11 cellular contexts compared by ENCODE assay signal in the genomic region with DNA sequence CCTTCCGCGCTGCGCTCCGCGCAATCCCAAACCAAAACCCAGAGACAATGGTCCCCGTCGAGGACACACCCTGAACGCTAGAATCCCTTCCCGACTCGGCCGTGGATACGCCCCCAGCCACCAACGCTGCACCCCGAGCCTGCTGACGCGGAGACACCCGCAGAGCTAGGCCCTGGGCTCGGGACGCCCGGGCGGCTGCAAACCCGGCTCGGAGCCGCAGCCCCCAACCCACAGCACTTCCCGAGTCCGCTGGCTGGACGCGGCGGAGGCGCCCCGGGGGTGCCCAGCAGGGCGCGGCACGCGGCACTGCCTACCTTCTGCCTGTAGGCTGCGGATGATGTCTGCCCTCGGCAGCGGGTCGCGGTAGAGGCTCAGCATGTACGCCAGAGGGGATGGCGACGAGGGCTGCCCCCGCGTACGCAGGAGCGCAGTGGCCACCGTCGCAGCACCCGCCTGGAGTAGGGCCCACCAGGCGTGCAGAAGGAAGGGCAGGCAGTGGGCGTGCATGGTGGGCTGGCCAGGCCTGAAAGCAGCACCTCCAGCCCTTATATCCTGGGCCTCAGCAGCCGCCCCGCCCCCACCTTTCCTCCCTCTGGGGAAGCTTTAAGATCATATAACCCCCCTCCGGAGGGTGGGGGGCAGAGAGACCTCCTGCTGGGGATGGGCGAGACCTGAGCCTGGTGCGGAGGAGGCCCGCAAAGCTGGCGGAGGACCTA. TPM values are rescaled to one million over a fixed set of nuclear protein-coding genes. Genes with fewer than 3 reads are reported as not detected.
DNase-seq lines count a peak whose midpoint lies in the region; ATAC-seq, FAIRE-seq and TF ChIP-seq lines count a peak whose summit lies in the region.
"Had no signal": no experiment of that assay in that cellular context is flagged by ENCODE, and none has a peak within 500 bp of the region (broad histone marks: within the 10 kb centered on the region; RNA-seq: fewer than 3 reads in every experiment).

Gene NODAL, minus strand, starts transcription at position 521 of the 716 bp plus-strand sequence. Its CDS starts 14 bp downstream, at position 507.

- H3K27me3 ChIP-seq in GM12878 (replicated peaks in 1 of 2; ENCODE audit: control insufficient read depth in 2 of 2, insufficient read depth in 2 of 2, low read length in 1 of 2) = peaks cover 13 to 18% of the 10 kb centered on the region in 2 experiments
- no peaks in the 10 kb centered on the region for H3K27me3 ChIP-seq in HepG2 (ENCODE audit: control insufficient read depth in 1 of 2, insufficient read depth in 2 of 2, low read length in 2 of 2)
- H3K27me3 ChIP-seq in suprapubic skin = peaks cover 44% of the 10 kb centered on the region

- POLR2A ChIA-PET in GM12878 (lab: Charles Lee) = no interaction called here
- POLR2A ChIA-PET in HepG2 (lab: Yijun Ruan, JAX) = interaction anchor here (1.3 kb wide), 1 partner anchor 208 kb away, joined by 3 read pairs; no protein-coding TSS in a partner anchor

- H3K27ac ChIP-seq in GM12878 (ENCODE audit: control insufficient read depth, insufficient read depth) = no peak within 1 kb of the TSS
- H3K27ac ChIP-seq in HepG2 (ENCODE audit: extremely low read length, insufficient read depth, low read length) = no peak within 1 kb of the TSS
- no peak within 1 kb of the TSS for H3K27ac ChIP-seq in suprapubic skin

- SMC1A ChIA-PET in GM12878 (lab: Charles Lee; ENCODE audit: uncharacterized antibody, unreplicated experiment) = no interaction called here

- H3K4me1 ChIP-seq in GM12878 (ENCODE audit: control insufficient read depth, insufficient read depth, low read length) (no peaks in the 10 kb centered on the region), HepG2 (ENCODE audit: insufficient read depth, low read length) (peaks cover 47% of the 10 kb centered on the region), suprapubic skin (peaks cover 25% of the 10 kb centered on the region)
- H3K4me1 ChIP-seq: BE2C had no signal

- WGBS in GM12878 (ENCODE audit: insufficient coverage, insufficient replicate concordance, low lambda C conversion rate, missing lambda C conversion rate) = 34% methylated on average over 40 of the region's 59 CpGs
- WGBS in HepG2 (ENCODE audit: low lambda C conversion rate) = 97% methylated on average over 51 of the region's 59 CpGs
- WGBS in suprapubic skin = 2% methylated on average over 29 of the region's 59 CpGs

- BruUV-seq in GM12878 (replicated peaks; lab: Mats Ljungman, UMichigan) = no TSS peak
- no TSS peak for BruUV-seq in HepG2 (replicated peaks; lab: Mats Ljungman, UMichigan)

- RAD21 ChIA-PET in GM12878 (lab: Charles Lee; ENCODE audit: unreplicated experiment) = no interaction called here

- TF ChIP-seq POLR2A in GM12878 (IDR thresholded peaks at IDR 0.05; ENCODE audit: low read depth, low read length) (no peak), HepG2 (IDR thresholded peaks at IDR 0.05; ENCODE audit: insufficient read depth in 1 of 2, low read depth in 2 of 2, low read length in 2 of 2) (no peak), suprapubic skin (IDR thresholded peaks at IDR 0.05) (no peak)

- H3K36me3 Mint-ChIP-seq in activated CD4-positive, alpha-beta T cell treated with anti-CD3 and anti-CD28 coated beads, Interleukin-2, amount 10 ng/mL, durations not matched to agents 24 days and 14 days (ENCODE audit: low read depth) = no peaks in the 10 kb centered on the region

- H3K9me3 ChIP-seq in GM12878 (replicated peaks; ENCODE audit: control insufficient read depth, insufficient read depth, low read length) (no peaks in the 10 kb centered on the region), HepG2 (ENCODE audit: low read length) (no peaks in the 10 kb centered on the region), suprapubic skin (no peaks in the 10 kb centered on the region)
- H3K9me3 ChIP-seq: BE2C had no signal

- no peak for TF ChIP-seq EP300 in GM12878 (IDR thresholded peaks at IDR 0.05; ENCODE audit: borderline replicate concordance in 1 of 2, control insufficient read depth in 1 of 2, low read depth in 2 of 2, low read length in 2 of 2)
- no peak for TF ChIP-seq EP300 in HepG2 (IDR thresholded peaks at IDR 0.05; ENCODE audit: low read depth in 2 of 2, low read length in 2 of 2)
- no peak for TF ChIP-seq EP300 in HepG2 (CRISPR knock-in tag; IDR thresholded peaks at IDR 0.05; ENCODE audit: borderline replicate concordance)
- no peak for TF ChIP-seq EP300 in suprapubic skin (IDR thresholded peaks at IDR 0.05)

- H3K79me2 ChIP-seq in GM12878 (ENCODE audit: control insufficient read depth, insufficient read depth, low read length) (no peaks in the 10 kb centered on the region), HepG2 (ENCODE audit: insufficient read depth, low read length) (no peaks in the 10 kb centered on the region)

- H4K20me1 ChIP-seq in GM12878 (ENCODE audit: control insufficient read depth, insufficient read depth) (no peaks in the 10 kb centered on the region), HepG2 (ENCODE audit: insufficient read depth, low read length) (no peaks in the 10 kb centered on the region)

- DNase-seq in activated CD4-positive, alpha-beta T cell treated with anti-CD3 and anti-CD28 coated beads, Interleukin-2, amount 10 ng/mL, durations not matched to agents 24 days and 14 days = peak; percentile 61
- no peak for DNase-seq in activated CD4-positive, alpha-beta T cell treated with anti-CD3 and anti-CD28 coated beads, Interleukin-2, amount 50 U/mL, for 4 hours
- no peak for DNase-seq in GM12878 (ENCODE audit: low read depth, low spot score)
- DNase-seq in HepG2 (ENCODE audit: low spot score) = no peak
- DNase-seq in suprapubic skin (ENCODE audit: low spot score in 2 of 2) = no peak
- DNase-seq in amygdala (lab: John Stamatoyannopoulos, UW) = no peak
- no peak for DNase-seq in SHP77 treated with DMSO at 0.1 percent for 48 hours (lab: John Stamatoyannopoulos, UW)
- DNase-seq: BE2C, occipital lobe had no signal

- no peaks in the 10 kb centered on the region for H3K36me3 ChIP-seq in GM12878 (ENCODE audit: control insufficient read depth in 2 of 2, insufficient read depth in 2 of 2, low read length in 1 of 2)
- no peaks in the 10 kb centered on the region for H3K36me3 ChIP-seq in HepG2 (replicated peaks in 1 of 2; ENCODE audit: control insufficient read depth in 1 of 2, insufficient read depth in 2 of 2, low read length in 2 of 2)
- H3K36me3 ChIP-seq in suprapubic skin = no peaks in the 10 kb centered on the region
- H3K36me3 ChIP-seq: BE2C had no signal

- H3K4me2 ChIP-seq in GM12878 (ENCODE audit: control insufficient read depth, insufficient read depth) (no peak within 1 kb of the TSS), HepG2 (ENCODE audit: low read depth, low read length) (peak within 1 kb of the TSS; percentile 21)

- H3K4me1 Mint-ChIP-seq in activated CD4-positive, alpha-beta T cell treated with anti-CD3 and anti-CD28 coated beads, Interleukin-2, amount 10 ng/mL, durations not matched to agents 24 days and 14 days = peaks cover 6% of the 10 kb centered on the region

- FAIRE-seq in GM12878 (lab: Jason Lieb, UNC) = no peak
- no peak for FAIRE-seq in HepG2 (lab: Jason Lieb, UNC)

- no peak for TF ChIP-seq RAD21 in GM12878 (IDR thresholded peaks at IDR 0.05; ENCODE audit: insufficient read depth, low read depth, low read length)
- TF ChIP-seq RAD21 in HepG2 (CRISPR knock-in tag; IDR thresholded peaks at IDR 0.05) = no peak

- H3K27me3 Mint-ChIP-seq in activated CD4-positive, alpha-beta T cell treated with anti-CD3 and anti-CD28 coated beads, Interleukin-2, amount 10 ng/mL, durations not matched to agents 24 days and 14 days = peaks cover 63% of the 10 kb centered on the region

- no peak within 1 kb of the TSS for H3K27ac Mint-ChIP-seq in activated CD4-positive, alpha-beta T cell treated with anti-CD3 and anti-CD28 coated beads, Interleukin-2, amount 10 ng/mL, durations not matched to agents 24 days and 14 days

- H2AFZ ChIP-seq in GM12878 (ENCODE audit: control insufficient read depth, low read depth, low read length) = no peak within 1 kb of the TSS
- H2AFZ ChIP-seq in HepG2 (ENCODE audit: low read length) = no peak within 1 kb of the TSS

- TF ChIP-seq CTCF in GM12878 (IDR thresholded peaks at IDR 0.05 in 2 of 3, conservative IDR thresholded peaks at IDR 0.05 in 1 of 3; ENCODE audit: control insufficient read depth in 2 of 3, extremely low read depth in 1 of 3, insufficient read depth in 1 of 3, low read depth in 3 of 3, low read length in 3 of 3) = no peak
- no peak for TF ChIP-seq CTCF in HepG2 (CRISPR knock-in tag; IDR thresholded peaks at IDR 0.05)
- TF ChIP-seq CTCF in suprapubic skin (IDR thresholded peaks at IDR 0.05) = no peak

- no peak within 1 kb of the TSS for H3K4me3 ChIP-seq in GM12878
- no peak within 1 kb of the TSS for H3K4me3 ChIP-seq in HepG2 (replicated peaks in 1 of 3; ENCODE audit: insufficient read depth in 1 of 3, low read depth in 2 of 3, low read length in 3 of 3)
- peak within 1 kb of the TSS; percentile 34 for H3K4me3 ChIP-seq in suprapubic skin

- H3K9me3 Mint-ChIP-seq in activated CD4-positive, alpha-beta T cell treated with anti-CD3 and anti-CD28 coated beads, Interleukin-2, amount 10 ng/mL, durations not matched to agents 24 days and 14 days = no peaks in the 10 kb centered on the region

- in situ Hi-C loops in GM12878 (cut with MboI) (no loop called here), HepG2 (cut with HindIII; ENCODE audit: extremely low pct_ligation_motif_present, low pct_unique_long_range_greater_than_20kb) (no loop called here)

- ATAC-seq in GM12878 (no peak), HepG2 (no peak), HG03469 (IDR thresholded peaks at IDR 0.05; ENCODE audit: unreplicated experiment) (no peak)

- CTCF ChIA-PET in GM12878 (lab: Yijun Ruan, JAX) (no interaction called here), HepG2 (lab: Yijun Ruan, JAX; ENCODE audit: low intra/inter-chr PET ratio, low total read pairs) (no interaction called here)

- no peak within 1 kb of the TSS for H3K9ac ChIP-seq in GM12878 (ENCODE audit: control insufficient read depth, insufficient read depth, low read length)
- no peak within 1 kb of the TSS for H3K9ac ChIP-seq in HepG2 (ENCODE audit: insufficient read depth, low read depth, low read length)

- intact Hi-C loops in activated CD4-positive, alpha-beta T cell treated with anti-CD3 and anti-CD28 coated beads, Interleukin-2, amount 10 ng/mL, durations not matched to agents 24 days and 14 days (cut with micrococcal nuclease) = no loop called here
- intact Hi-C loops in GM12878 (cut with micrococcal nuclease; ENCODE audit: unreplicated experiment) (no loop called here), HepG2 (cut with micrococcal nuclease; ENCODE audit: unreplicated experiment) (no loop called here)

- peak within 1 kb of the TSS; percentile 78 for H3K4me3 Mint-ChIP-seq in activated CD4-positive, alpha-beta T cell treated with anti-CD3 and anti-CD28 coated beads, Interleukin-2, amount 10 ng/mL, durations not matched to agents 24 days and 14 days

RNA-seq across cellular contexts. Expression of gene NODAL, which starts in this region (rescaled TPM):
- not detected in 2 replicates for total RNA-seq in activated CD4-positive, alpha-beta T cell treated with anti-CD3 and anti-CD28 coated beads, Interleukin-2, amount 10 ng/mL, durations not matched to agents 24 days and 14 days
- not detected in 2 replicates for total RNA-seq in GM12878 (2013; cell fraction: nucleolus; rRNA removed)
- total RNA-seq in GM12878 (2014; rRNA removed) = not detected in 2 replicates
- total RNA-seq in GM12878 (2014; rRNA removed; fragmentation: Illumina TruSeq; extraction: Trizol) = not detected in 2 replicates
- 0.11 TPM in 1 of 2 replicates, not detected in the other for total RNA-seq in GM12878 (2021)
- not detected for polyA plus RNA-seq in GM12878 (2011; ENCODE audit: low read depth)
- polyA plus RNA-seq in GM12878 (2011; rRNA removed) = not detected in 2 replicates
- polyA plus RNA-seq in GM12878 (2011; cell fraction: cytosol; rRNA removed) = not detected in 2 replicates
- polyA plus RNA-seq in GM12878 (2011; cell fraction: nucleus; rRNA removed) = not detected in 2 replicates
- not detected in 2 replicates for polyA plus RNA-seq in GM12878 (2012)
- not detected in 2 replicates for polyA plus RNA-seq in GM12878 (2014; fragmentation: Illumina TruSeq; extraction: Trizol)
- not detected for polyA plus RNA-seq in GM12878 (2014; fragmentation: Nextera tagmentation; extraction: Ambion mirVana)
- polyA plus RNA-seq in GM12878 (2014; rRNA removed) = not detected in 2 replicates
- not detected for polyA plus RNA-seq in GM12878 (2016; fragmentation: Nextera tagmentation; extraction: Ambion mirVana)
- polyA minus RNA-seq in GM12878 (2011; rRNA and poly(A)+ RNA removed) = not detected in 2 replicates
- polyA minus RNA-seq in GM12878 (2011; cell fraction: cytosol; rRNA and poly(A)+ RNA removed) = not detected in 2 replicates
- not detected in 2 replicates for polyA minus RNA-seq in GM12878 (2011; cell fraction: nucleus; rRNA and poly(A)+ RNA removed)
- 0.24 TPM in 1 of 2 replicates, not detected in the other for total RNA-seq in HepG2 (2016; rRNA removed; fragmentation: Illumina TruSeq; extraction: Trizol)
- total RNA-seq in HepG2 (2016; cell fraction: cytosol; rRNA removed; fragmentation: Illumina TruSeq; extraction: Trizol; ENCODE audit: low read depth) = not detected in 2 replicates
- total RNA-seq in HepG2 (2016; cell fraction: insoluble cytoplasmic fraction; rRNA removed; fragmentation: Illumina TruSeq; extraction: Trizol) = not detected in 2 replicates
- 0.17 TPM in 1 of 2 replicates, not detected in the other for total RNA-seq in HepG2 (2016; cell fraction: membrane; rRNA removed; fragmentation: Illumina TruSeq; extraction: Trizol)
- total RNA-seq in HepG2 (2016; cell fraction: nucleus; rRNA removed; fragmentation: Illumina TruSeq; extraction: Trizol) = not detected in 2 replicates
- not detected in 2 replicates for polyA plus RNA-seq in HepG2 (2011; rRNA removed)
- polyA plus RNA-seq in HepG2 (2011; cell fraction: cytosol; rRNA removed) = not detected in 2 replicates
- polyA plus RNA-seq in HepG2 (2011; cell fraction: nucleus; rRNA removed) = not detected in 2 replicates
- polyA plus RNA-seq in HepG2 (2012) = not detected in 2 replicates
- polyA plus RNA-seq in HepG2 (2016; cell fraction: cytosol; fragmentation: Illumina TruSeq; extraction: Trizol; ENCODE audit: low read depth) = not detected in 2 replicates
- polyA plus RNA-seq in HepG2 (2016; cell fraction: insoluble cytoplasmic fraction; fragmentation: Illumina TruSeq; extraction: Trizol; ENCODE audit: low read depth) = not detected in 2 replicates
- polyA plus RNA-seq in HepG2 (2016; cell fraction: membrane; fragmentation: Illumina TruSeq; extraction: Trizol; ENCODE audit: low read depth) = not detected in 2 replicates
- not detected in 2 replicates for polyA plus RNA-seq in HepG2 (2016; cell fraction: nucleus; fragmentation: Illumina TruSeq; extraction: Trizol; ENCODE audit: insufficient read depth, low read depth)
- not detected in 2 replicates for polyA minus RNA-seq in HepG2 (2011; rRNA and poly(A)+ RNA removed; ENCODE audit: low replicate concordance)
- polyA minus RNA-seq in HepG2 (2011; cell fraction: cytosol; rRNA and poly(A)+ RNA removed) = not detected in 2 replicates
- polyA minus RNA-seq in HepG2 (2011; cell fraction: nucleus; rRNA and poly(A)+ RNA removed) = not detected in 2 replicates
- not detected for total RNA-seq in suprapubic skin
- total RNA-seq: subcutaneous adipose tissue had no signal

Comparison
In these comparisons a context has a peak if more than half of its experiments do, and no peak if none do; other contexts are left out.
1. Peak in DNase-seq in activated CD4-positive, alpha-beta T cell treated with anti-CD3 and anti-CD28 coated beads, Interleukin-2, amount 10 ng/mL, durations not matched to agents 24 days and 14 days; RNA of the gene not detected or under 1 TPM.